19 cellular contexts compared by ENCODE assay signal in genomic region chr7:139634087-139634486, GRCh38.
"Had no signal": no experiment of that assay in that cellular context is flagged by ENCODE, and none has a peak within 500 bp of the region (broad histone marks: within the 10 kb centered on the region; RNA-seq: fewer than 3 reads in every experiment).

No MANE protein-coding gene starts in this region.

- H3K27ac Mint-ChIP-seq: activated B cell treated with CpG ODN at 0.5 μM for 24 hours; stimulated activated memory B cell treated with anti-CD40 and anti-IgM and Interleukin-4, amounts not matched to agents 10 μg/mL and 1 μg/mL and 100 μg/mL, for 72 hours had no signal

- H3K4me1 Mint-ChIP-seq: activated B cell treated with CpG ODN at 0.5 μM for 24 hours had no signal

- H3K36me3 ChIP-seq: colonic mucosa had no signal

- H3K4me3 Mint-ChIP-seq: activated B cell treated with CpG ODN at 0.5 μM for 24 hours; stimulated activated memory B cell treated with anti-CD40 and anti-IgM and Interleukin-4, amounts not matched to agents 10 μg/mL and 1 μg/mL and 100 μg/mL, for 72 hours had no signal

- DNase-seq: activated B cell treated with CpG ODN at 0.5 μM for 24 hours; activated naive CD4-positive, alpha-beta T cell; activated T-cell treated with anti-CD3 and anti-CD28 coated beads, Interleukin-2, amount 50 U/mL, for 48 hours; adrenal gland; colonic mucosa; effector CD4-positive, alpha-beta T cell; foreskin keratinocyte; heart right ventricle; islet precursor cell; left ventricle myocardium inferior; mesenchymal stem cell; psoas muscle; right lobe of liver; spleen; stimulated activated CD4-positive, alpha-beta T cell treated with anti-CD3 and anti-CD28 coated beads, Interleukin-1b, Interleukin-23, amount 100 ng/mL, for 48 hours; transverse colon had no signal

- ATAC-seq: foreskin keratinocyte; heart right ventricle; stimulated activated memory B cell treated with anti-CD40 and anti-IgM and Interleukin-4, amounts not matched to agents 10 μg/mL and 1 μg/mL and 100 μg/mL, for 72 hours had no signal

- H3K4me1 ChIP-seq: colonic mucosa, foreskin keratinocyte, psoas muscle, transverse colon had no signal

- H3K27me3 Mint-ChIP-seq: activated B cell treated with CpG ODN at 0.5 μM for 24 hours; stimulated activated memory B cell treated with anti-CD40 and anti-IgM and Interleukin-4, amounts not matched to agents 10 μg/mL and 1 μg/mL and 100 μg/mL, for 72 hours had no signal

- H3K9me3 ChIP-seq: adrenal gland, colonic mucosa, psoas muscle, right lobe of liver, spleen, transverse colon had no signal

- H3K9me3 Mint-ChIP-seq: activated B cell treated with CpG ODN at 0.5 μM for 24 hours; stimulated activated memory B cell treated with anti-CD40 and anti-IgM and Interleukin-4, amounts not matched to agents 10 μg/mL and 1 μg/mL and 100 μg/mL, for 72 hours had no signal

- FAIRE-seq: endothelial cell of umbilical vein, TTC549 had no signal

- H3K27me3 ChIP-seq: adrenal gland, colonic mucosa, foreskin keratinocyte, heart right ventricle, right lobe of liver, spleen, transverse colon had no signal

- H3K4me3 ChIP-seq: adrenal gland, colonic mucosa, heart right ventricle, left ventricle myocardium inferior, psoas muscle, right lobe of liver, spleen, transverse colon had no signal

- H3K27ac ChIP-seq: adrenal gland, colonic mucosa, foreskin keratinocyte, heart right ventricle, left ventricle myocardium inferior, psoas muscle, right lobe of liver, spleen, transverse colon had no signal
